23 cellular contexts compared by ENCODE assay signal in genomic region chr4:120096508-120097297, GRCh38.
"Had no signal": no experiment of that assay in that cellular context is flagged by ENCODE, and none has a peak within 500 bp of the region (broad histone marks: within the 10 kb centered on the region; RNA-seq: fewer than 3 reads in every experiment).

No MANE protein-coding gene starts in this region.

- ATAC-seq: activated CD8-positive, alpha-beta T cell treated with anti-CD3 and anti-CD28 coated beads, Interleukin-2, amount 10 ng/mL, durations not matched to agents 7 days and 5 days; effector memory CD8-positive, alpha-beta T cell; gastroesophageal sphincter; naive thymus-derived CD4-positive, alpha-beta T cell had no signal

- H3K9me3 ChIP-seq: colonic mucosa, gastroesophageal sphincter, left ventricle myocardium inferior, prostate gland, right atrium auricular region, spleen, thoracic aorta, upper lobe of left lung had no signal

- H3K4me1 ChIP-seq: colonic mucosa, gastroesophageal sphincter, left ventricle myocardium inferior, prostate gland, right atrium auricular region, spleen, upper lobe of left lung had no signal

- H3K27ac ChIP-seq: brain microvascular endothelial cell, colonic mucosa, dorsolateral prefrontal cortex, epithelial cell of prostate, gastroesophageal sphincter, left ventricle myocardium inferior, prostate gland, right atrium auricular region, spleen, thoracic aorta, upper lobe of left lung, WERI-Rb-1 had no signal

- H3K27me3 ChIP-seq: brain microvascular endothelial cell, colonic mucosa, dorsolateral prefrontal cortex, gastroesophageal sphincter, right atrium auricular region, upper lobe of left lung had no signal

- H3K36me3 ChIP-seq: brain microvascular endothelial cell, colonic mucosa, gastroesophageal sphincter, left ventricle myocardium inferior, prostate gland, right atrium auricular region, spleen, thoracic aorta, upper lobe of left lung, WERI-Rb-1 had no signal

- DNase-seq: activated CD4-positive, alpha-beta T cell treated with anti-CD3 and anti-CD28 coated beads for 1 hour; activated CD4-positive, alpha-beta T cell treated with anti-CD3 and anti-CD28 coated beads, Interleukin-2, amount 50 U/mL, for 1 hour; activated CD8-positive, alpha-beta T cell treated with anti-CD3 and anti-CD28 coated beads, Interleukin-2, amount 10 ng/mL, durations not matched to agents 7 days and 5 days; activated gamma-delta T cell; aorta; brain microvascular endothelial cell; colonic mucosa; dorsolateral prefrontal cortex; effector memory CD8-positive, alpha-beta T cell; head of caudate nucleus; hypothalamus; left ventricle myocardium inferior; naive thymus-derived CD4-positive, alpha-beta T cell; spleen; stimulated activated CD4-positive, alpha-beta T cell treated with anti-CD3 and anti-CD28 coated beads, Interleukin-4, amount 100 ng/mL, for 1 hour; stimulated activated naive CD4-positive, alpha-beta T cell; upper lobe of left lung; WERI-Rb-1 had no signal

- H3K4me3 ChIP-seq: colonic mucosa, dorsolateral prefrontal cortex, gastroesophageal sphincter, left ventricle myocardium inferior, prostate gland, right atrium auricular region, spleen, thoracic aorta, upper lobe of left lung had no signal
